In the genomic region with DNA sequence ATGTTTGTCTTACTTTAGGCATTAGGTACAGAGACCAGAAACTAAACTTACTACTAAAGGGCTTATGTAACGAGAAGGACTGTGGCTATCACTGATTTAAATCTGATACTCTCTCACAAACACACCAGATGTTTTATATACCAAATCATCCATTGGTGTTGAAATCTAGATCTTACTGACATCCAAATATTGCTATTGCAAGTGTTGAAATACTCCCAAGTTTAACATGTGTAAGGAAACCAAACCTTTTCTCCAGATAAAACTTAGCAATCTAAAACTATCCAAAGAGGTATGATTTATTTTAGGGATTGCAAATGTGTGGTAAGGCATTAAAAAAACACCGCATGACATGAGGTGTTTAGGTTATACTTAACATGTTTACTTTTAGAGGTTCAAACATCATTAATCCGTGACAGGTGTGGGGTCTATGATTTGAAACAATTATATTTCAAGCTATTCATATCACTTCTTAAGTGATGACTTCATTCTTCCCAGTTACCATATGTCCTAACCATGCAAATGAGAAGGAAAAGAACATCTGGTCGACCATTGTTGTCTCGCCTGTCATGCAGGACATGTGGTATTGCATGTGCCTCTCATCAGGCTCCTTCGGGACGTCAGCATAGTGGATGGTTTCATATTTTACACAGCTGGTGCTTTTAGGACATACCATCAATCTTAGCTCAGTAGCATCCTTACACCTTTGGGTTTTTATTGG, we compare ENCODE assay signal across 11 cellular contexts.
DNase-seq lines count a peak whose midpoint lies in the region; ATAC-seq, FAIRE-seq and TF ChIP-seq lines count a peak whose summit lies in the region.
"Had no signal": no experiment of that assay in that cellular context is flagged by ENCODE, and none has a peak within 500 bp of the region (broad histone marks: within the 10 kb centered on the region; RNA-seq: fewer than 3 reads in every experiment).

No MANE protein-coding gene starts in this region.

- FAIRE-seq in GM12892 (lab: Jason Lieb, UNC): peak; percentile 80
- FAIRE-seq: endothelial cell of umbilical vein, K562 had no signal

- ATAC-seq in GM21390 (IDR thresholded peaks at IDR 0.05; ENCODE audit: unreplicated experiment) (peak; percentile 82), HG03432 (IDR thresholded peaks at IDR 0.05; ENCODE audit: unreplicated experiment) (peak; percentile 80), SK-N-SH treated with all-trans-retinoic acid at 6 μM for 48 hours (no peak)
- ATAC-seq: K562 had no signal

- no peaks in the 10 kb centered on the region for H3K4me1 ChIP-seq in esophagus squamous epithelium
- H3K4me1 ChIP-seq: adrenal gland had no signal

- no peak for TF ChIP-seq CTCF in esophagus squamous epithelium (IDR thresholded peaks at IDR 0.05)

- no peak overlapping the region for H3K27ac ChIP-seq in esophagus squamous epithelium
- H3K27ac ChIP-seq: adrenal gland had no signal

- no peaks in the 10 kb centered on the region for H3K9me3 ChIP-seq in esophagus squamous epithelium
- H3K9me3 ChIP-seq: adrenal gland had no signal

- peaks cover 0 to 28% (median 0%) of the 10 kb centered on the region in 4 donors for H3K27me3 ChIP-seq in esophagus squamous epithelium

- no peaks in the 10 kb centered on the region for H3K36me3 ChIP-seq in esophagus squamous epithelium
- H3K36me3 ChIP-seq: adrenal gland had no signal

- no peak overlapping the region for H3K4me3 ChIP-seq in esophagus squamous epithelium
- H3K4me3 ChIP-seq: adrenal gland, K562 had no signal

- WGBS in esophagus squamous epithelium, 2 donors: 43 to 59% methylated on average over 7 of the region's 7 CpGs

- intact Hi-C loops in esophagus squamous epithelium (cut with DNase I): no loop called here

- DNase-seq in GM12892 (ENCODE audit: insufficient read length) (no peak), epidermal melanocyte (ENCODE audit: insufficient read length, low spot score) (peak; percentile 25), NK-92 (lab: John Stamatoyannopoulos, UW; ENCODE audit: unreplicated experiment) (no peak), globus pallidus (ENCODE audit: low spot score) (no peak), esophagus squamous epithelium (lab: John Stamatoyannopoulos, UW) (no peak)
- DNase-seq: adrenal gland had no signal

- TF ChIP-seq POLR2A in GM12892 (IDR thresholded peaks at IDR 0.05; ENCODE audit: low read depth, low read length): no peak
- no peak for TF ChIP-seq POLR2A in esophagus squamous epithelium (IDR thresholded peaks at IDR 0.05)

TF ChIP-seq in SK-N-SH treated with all-trans-retinoic acid at 6 μM for 48 hours, 23 proteins besides CTCF, POLR2A, EP300 and RAD21:
- TF ChIP-seq SNAI2 (CRISPR knock-in tag; IDR thresholded peaks at IDR 0.05) (no peak), TCF4 (CRISPR knock-in tag; IDR thresholded peaks at IDR 0.05; ENCODE audit: borderline replicate concordance) (no peak), ISL1 (CRISPR knock-in tag; IDR thresholded peaks at IDR 0.05) (no peak), ZNF70 (CRISPR knock-in tag; IDR thresholded peaks at IDR 0.05) (no peak), OSR1 (CRISPR knock-in tag; IDR thresholded peaks at IDR 0.05) (no peak), GLIS3 (CRISPR knock-in tag; IDR thresholded peaks at IDR 0.05) (no peak), TOX (CRISPR knock-in tag; IDR thresholded peaks at IDR 0.05; ENCODE audit: borderline replicate concordance) (no peak), CSDC2 (CRISPR knock-in tag; IDR thresholded peaks at IDR 0.05) (no peak), ZFP30 (CRISPR knock-in tag; IDR thresholded peaks at IDR 0.05) (no peak)
- TF ChIP-seq, protein P1, sequence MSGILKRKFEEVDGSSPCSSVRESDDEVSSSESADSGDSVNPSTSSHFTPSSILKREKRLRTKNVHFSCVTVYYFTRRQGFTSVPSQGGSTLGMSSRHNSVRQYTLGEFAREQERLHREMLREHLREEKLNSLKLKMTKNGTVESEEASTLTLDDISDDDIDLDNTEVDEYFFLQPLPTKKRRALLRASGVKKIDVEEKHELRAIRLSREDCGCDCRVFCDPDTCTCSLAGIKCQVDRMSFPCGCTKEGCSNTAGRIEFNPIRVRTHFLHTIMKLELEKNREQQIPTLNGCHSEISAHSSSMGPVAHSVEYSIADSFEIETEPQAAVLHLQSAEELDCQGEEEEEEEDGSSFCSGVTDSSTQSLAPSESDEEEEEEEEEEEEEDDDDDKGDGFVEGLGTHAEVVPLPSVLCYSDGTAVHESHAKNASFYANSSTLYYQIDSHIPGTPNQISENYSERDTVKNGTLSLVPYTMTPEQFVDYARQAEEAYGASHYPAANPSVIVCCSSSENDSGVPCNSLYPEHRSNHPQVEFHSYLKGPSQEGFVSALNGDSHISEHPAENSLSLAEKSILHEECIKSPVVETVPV (CRISPR knock-in tag; IDR thresholded peaks at IDR 0.05): no peak
- TF ChIP-seq, protein P2, sequence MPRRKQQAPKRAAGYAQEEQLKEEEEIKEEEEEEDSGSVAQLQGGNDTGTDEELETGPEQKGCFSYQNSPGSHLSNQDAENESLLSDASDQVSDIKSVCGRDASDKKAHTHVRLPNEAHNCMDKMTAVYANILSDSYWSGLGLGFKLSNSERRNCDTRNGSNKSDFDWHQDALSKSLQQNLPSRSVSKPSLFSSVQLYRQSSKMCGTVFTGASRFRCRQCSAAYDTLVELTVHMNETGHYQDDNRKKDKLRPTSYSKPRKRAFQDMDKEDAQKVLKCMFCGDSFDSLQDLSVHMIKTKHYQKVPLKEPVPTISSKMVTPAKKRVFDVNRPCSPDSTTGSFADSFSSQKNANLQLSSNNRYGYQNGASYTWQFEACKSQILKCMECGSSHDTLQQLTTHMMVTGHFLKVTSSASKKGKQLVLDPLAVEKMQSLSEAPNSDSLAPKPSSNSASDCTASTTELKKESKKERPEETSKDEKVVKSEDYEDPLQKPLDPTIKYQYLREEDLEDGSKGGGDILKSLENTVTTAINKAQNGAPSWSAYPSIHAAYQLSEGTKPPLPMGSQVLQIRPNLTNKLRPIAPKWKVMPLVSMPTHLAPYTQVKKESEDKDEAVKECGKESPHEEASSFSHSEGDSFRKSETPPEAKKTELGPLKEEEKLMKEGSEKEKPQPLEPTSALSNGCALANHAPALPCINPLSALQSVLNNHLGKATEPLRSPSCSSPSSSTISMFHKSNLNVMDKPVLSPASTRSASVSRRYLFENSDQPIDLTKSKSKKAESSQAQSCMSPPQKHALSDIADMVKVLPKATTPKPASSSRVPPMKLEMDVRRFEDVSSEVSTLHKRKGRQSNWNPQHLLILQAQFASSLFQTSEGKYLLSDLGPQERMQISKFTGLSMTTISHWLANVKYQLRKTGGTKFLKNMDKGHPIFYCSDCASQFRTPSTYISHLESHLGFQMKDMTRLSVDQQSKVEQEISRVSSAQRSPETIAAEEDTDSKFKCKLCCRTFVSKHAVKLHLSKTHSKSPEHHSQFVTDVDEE (CRISPR knock-in tag; IDR thresholded peaks at IDR 0.05): no peak
- TF ChIP-seq, protein P3, sequence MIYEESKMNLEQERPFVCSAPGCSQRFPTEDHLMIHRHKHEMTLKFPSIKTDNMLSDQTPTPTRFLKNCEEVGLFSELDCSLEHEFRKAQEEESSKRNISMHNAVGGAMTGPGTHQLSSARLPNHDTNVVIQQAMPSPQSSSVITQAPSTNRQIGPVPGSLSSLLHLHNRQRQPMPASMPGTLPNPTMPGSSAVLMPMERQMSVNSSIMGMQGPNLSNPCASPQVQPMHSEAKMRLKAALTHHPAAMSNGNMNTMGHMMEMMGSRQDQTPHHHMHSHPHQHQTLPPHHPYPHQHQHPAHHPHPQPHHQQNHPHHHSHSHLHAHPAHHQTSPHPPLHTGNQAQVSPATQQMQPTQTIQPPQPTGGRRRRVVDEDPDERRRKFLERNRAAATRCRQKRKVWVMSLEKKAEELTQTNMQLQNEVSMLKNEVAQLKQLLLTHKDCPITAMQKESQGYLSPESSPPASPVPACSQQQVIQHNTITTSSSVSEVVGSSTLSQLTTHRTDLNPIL (CRISPR knock-in tag; IDR thresholded peaks at IDR 0.05; ENCODE audit: low read depth): no peak
